ENCODE assay signal across 1 cellular context in the genomic region with DNA sequence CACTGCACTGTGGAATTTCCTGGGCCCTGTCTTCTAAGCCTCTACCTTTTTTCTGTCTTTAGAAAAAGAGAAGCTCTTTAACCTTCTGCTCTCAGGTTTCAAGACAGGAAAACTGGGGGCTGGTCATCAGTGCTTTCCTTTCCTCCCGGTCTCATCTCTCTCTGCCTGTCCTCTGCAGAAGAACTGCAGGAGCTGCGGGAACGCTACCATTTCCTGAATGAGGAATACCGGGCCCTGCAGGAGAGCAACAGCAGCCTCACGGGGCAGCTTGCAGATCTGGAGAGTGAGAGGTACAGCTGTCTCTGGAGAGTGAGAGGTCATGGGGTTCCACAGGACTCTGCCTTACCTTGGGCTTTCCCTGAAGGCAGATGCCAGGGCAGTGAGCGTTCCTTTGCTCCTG.
TF ChIP-seq lines count a peak whose summit lies in the region.

No MANE protein-coding gene starts in this region.

TF ChIP-seq in SK-N-SH, 30 proteins besides CTCF, POLR2A, EP300 and RAD21 (continued from another document):
- TF ChIP-seq PBX3 (IDR thresholded peaks at IDR 0.05) (no peak), MXI1 (IDR thresholded peaks at IDR 0.05; ENCODE audit: low read depth, low read length) (no peak), MEF2A (IDR thresholded peaks at IDR 0.05; ENCODE audit: borderline replicate concordance, low read depth) (no peak), FOXJ3 (CRISPR knock-in tag; IDR thresholded peaks at IDR 0.05) (no peak), FOXM1 (IDR thresholded peaks at IDR 0.05; ENCODE audit: low read depth) (no peak), SIN3A (IDR thresholded peaks at IDR 0.05; ENCODE audit: borderline replicate concordance, low read depth, low read length) (no peak), TCF12 (IDR thresholded peaks at IDR 0.05) (no peak), JUND (IDR thresholded peaks at IDR 0.05) (no peak), POLR2AphosphoS5 (IDR thresholded peaks at IDR 0.05; ENCODE audit: low read depth, low read length) (no peak)
